Comparison of ENCODE assay signal across 25 cellular contexts in the genomic region with DNA sequence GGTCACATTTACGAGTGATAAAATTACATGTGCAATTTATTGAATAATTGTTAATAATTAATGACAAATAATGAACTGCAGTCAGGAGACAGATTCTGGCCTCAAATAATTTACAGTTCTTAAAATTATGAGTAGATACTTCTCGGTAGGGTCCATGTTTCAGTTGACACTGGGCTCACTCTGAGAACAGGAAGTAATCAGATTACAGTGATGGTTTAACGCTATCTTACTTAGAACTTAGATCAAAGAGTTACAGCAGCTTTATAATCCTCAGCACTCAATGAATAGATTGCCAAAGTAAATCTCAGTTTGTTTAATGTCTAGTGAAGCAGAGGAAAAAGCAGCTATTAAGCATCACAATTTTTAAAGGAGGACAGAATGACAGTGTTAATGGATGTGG.
"Had no signal": no experiment of that assay in that cellular context is flagged by ENCODE, and none has a peak within 500 bp of the region (broad histone marks: within the 10 kb centered on the region; RNA-seq: fewer than 3 reads in every experiment).

No MANE protein-coding gene starts in this region.

- H3K4me3 ChIP-seq: pancreas, prostate gland, skin epidermis, upper lobe of left lung, vagina had no signal

- H3K4me1 ChIP-seq: pancreas, prostate gland, upper lobe of left lung, vagina had no signal

- H3K27ac ChIP-seq: epithelial cell of prostate, pancreas, prostate gland, skin epidermis, upper lobe of left lung, vagina had no signal

- DNase-seq: activated CD4-positive, alpha-beta memory T cell treated with anti-CD3 and anti-CD28 coated beads for 36 hours; activated CD4-positive, alpha-beta T cell treated with anti-CD3 and anti-CD28 coated beads, Interleukin-2, amount 10 ng/mL, durations not matched to agents 24 days and 14 days; activated CD4-positive, CD25-positive, alpha-beta regulatory T cell treated with anti-CD3 and anti-CD28 coated beads, Interleukin-2, amount 50 U/mL, for 72 hours; activated CD8-positive, alpha-beta memory T cell treated with anti-CD3 and anti-CD28 coated beads, Interleukin-2, amount 50 U/mL, for 4 hours; activated gamma-delta T cell treated with Interleukin-2 at 50 U/mL for 16 hours; activated naive CD4-positive, alpha-beta T cell treated with anti-CD3 and anti-CD28 coated beads, Interleukin-2, amount 50 U/mL, for 16 hours; activated T-cell treated with anti-CD3 and anti-CD28 coated beads, Interleukin-2, amount 50 U/mL, for 1 hour; amniotic stem cell; dermis blood vessel endothelial cell; effector CD4-positive, alpha-beta T cell; naive B cell; nucleus accumbens; pancreas; retina; stimulated activated CD4-positive, alpha-beta T cell treated with anti-CD3 and anti-CD28 coated beads, Interleukin-4, amount 100 ng/mL, for 4 hours; stimulated activated CD8-positive, alpha-beta memory T cell treated with anti-CD3 and anti-CD28 coated beads, Interleukin-4, amount 100 ng/mL, for 48 hours; stimulated activated naive CD8-positive, alpha-beta T cell treated with anti-CD3 and anti-CD28 coated beads, Interleukin-15, amount 100 ng/mL, for 72 hours; substantia nigra; upper lobe of left lung had no signal

- H3K27me3 ChIP-seq: pancreas, upper lobe of left lung, vagina had no signal

- H3K36me3 ChIP-seq: pancreas, prostate gland, upper lobe of left lung, vagina had no signal

- ATAC-seq: pancreas; sciatic nerve; stimulated activated memory B cell treated with anti-CD40 and anti-IgM and Interleukin-4, amounts not matched to agents 10 μg/mL and 1 μg/mL and 100 μg/mL, for 72 hours; stimulated activated naive CD8-positive, alpha-beta T cell treated with anti-CD3 and anti-CD28 coated beads, Interleukin-15, amount 100 ng/mL, for 72 hours had no signal

- H3K9me3 ChIP-seq: pancreas, prostate gland, upper lobe of left lung, vagina had no signal
